21 cellular contexts compared by ENCODE assay signal in the genomic region with DNA sequence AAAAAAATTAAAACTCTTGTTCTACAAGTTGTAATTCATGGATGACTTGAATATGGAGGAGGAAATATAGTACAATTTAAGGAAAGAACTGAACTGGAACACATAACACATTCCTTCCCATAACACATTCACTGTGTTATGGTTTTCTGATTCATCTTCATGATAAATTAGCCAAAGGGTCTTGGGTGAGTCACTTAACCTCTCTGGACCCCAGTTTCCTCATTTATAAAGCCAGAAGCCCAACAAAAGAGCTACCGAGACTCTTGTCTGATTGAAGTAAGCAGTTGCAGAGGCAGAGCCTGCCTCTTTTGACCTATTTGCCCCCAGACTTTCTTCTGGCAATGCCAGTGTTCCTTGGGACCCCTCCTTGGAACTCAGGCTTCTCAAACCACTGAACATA.
"Had no signal": no experiment of that assay in that cellular context is flagged by ENCODE, and none has a peak within 500 bp of the region (broad histone marks: within the 10 kb centered on the region; RNA-seq: fewer than 3 reads in every experiment).

No MANE protein-coding gene starts in this region.

- ATAC-seq: activated CD8-positive, alpha-beta T cell treated with anti-CD3 and anti-CD28 coated beads, Interleukin-2, amount 10 ng/mL, durations not matched to agents 7 days and 5 days; activated naive CD8-positive, alpha-beta T cell treated with anti-CD3 and anti-CD28 coated beads, Interleukin-2, amount 50 U/mL, for 24 hours; effector memory CD8-positive, alpha-beta T cell; gastroesophageal sphincter; heart left ventricle; naive thymus-derived CD4-positive, alpha-beta T cell; T-cell; upper lobe of right lung had no signal

- DNase-seq: activated CD4-positive, alpha-beta T cell treated with anti-CD3 and anti-CD28 coated beads, Interleukin-2, amount 10 ng/mL, durations not matched to agents 7 days and 5 days; activated CD4-positive, CD25-positive, alpha-beta regulatory T cell treated with anti-CD3 and anti-CD28 coated beads, Interleukin-2, amount 50 U/mL, for 72 hours; activated CD8-positive, alpha-beta T cell treated with anti-CD3 and anti-CD28 coated beads, Interleukin-2, amount 10 ng/mL, durations not matched to agents 7 days and 5 days; activated gamma-delta T cell; activated naive CD4-positive, alpha-beta T cell treated with anti-CD3 and anti-CD28 coated beads, Interleukin-2, amount 50 U/mL, for 16 hours; activated naive CD8-positive, alpha-beta T cell treated with anti-CD3 and anti-CD28 coated beads, Interleukin-2, amount 50 U/mL, for 24 hours; anterior cingulate cortex; central memory CD4-positive, alpha-beta T cell; effector memory CD8-positive, alpha-beta T cell; heart left ventricle; islet precursor cell; naive thymus-derived CD4-positive, alpha-beta T cell; retina; stimulated activated CD4-positive, alpha-beta T cell treated with anti-CD3 and anti-CD28 coated beads, Interleukin-4, amount 100 ng/mL, for 24 hours; stimulated activated naive CD4-positive, alpha-beta T cell treated with Interleukin-2 at 50 U/mL for 16 hours; T-cell; thyroid gland; upper lobe of right lung; WERI-Rb-1 had no signal

- H3K27ac ChIP-seq: esophagus muscularis mucosa, gastroesophageal sphincter, heart left ventricle, thyroid gland, upper lobe of right lung, WERI-Rb-1 had no signal
